23 cellular contexts compared by ENCODE assay signal in the genomic region with DNA sequence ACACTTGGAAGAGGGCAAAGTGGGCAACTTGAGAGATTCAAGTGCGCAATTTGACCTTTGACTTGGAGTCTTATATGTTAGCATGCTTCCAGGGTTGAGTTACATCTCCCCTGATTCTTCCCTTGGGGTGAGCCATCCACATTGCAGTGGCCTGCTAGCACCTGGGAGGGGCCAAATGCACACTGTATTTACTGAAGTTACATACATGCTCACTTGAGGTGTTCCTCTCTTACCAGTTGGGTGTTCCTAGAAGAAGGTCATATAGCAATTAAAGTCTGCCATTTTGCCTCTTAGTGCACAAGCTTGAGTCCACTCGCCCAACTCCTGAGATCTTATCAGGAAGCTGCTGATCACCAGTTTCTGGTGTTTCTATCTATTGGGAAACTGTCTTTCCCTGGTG.
"Had no signal": no experiment of that assay in that cellular context is flagged by ENCODE, and none has a peak within 500 bp of the region (broad histone marks: within the 10 kb centered on the region; RNA-seq: fewer than 3 reads in every experiment).

No MANE protein-coding gene starts in this region.

- H3K9me3 ChIP-seq: colonic mucosa, esophagus squamous epithelium, gastrocnemius medialis had no signal

- H3K36me3 ChIP-seq: colonic mucosa, esophagus muscularis mucosa, esophagus squamous epithelium, gastrocnemius medialis, gastroesophageal sphincter, heart left ventricle, heart right ventricle had no signal

- H3K27me3 Mint-ChIP-seq: dendritic cell treated with granulocyte-macrophage colony-stimulating factor and Interleukin-4, amounts not matched to agents 40 ng/mL and 50 ng/mL, for 4 days; effector memory CD8-positive, alpha-beta T cell had no signal

- ATAC-seq: effector memory CD8-positive, alpha-beta T cell; esophagus mucosa; foreskin keratinocyte; gastrocnemius medialis; gastroesophageal sphincter; heart left ventricle; heart right ventricle had no signal

- H3K4me1 Mint-ChIP-seq: endodermal cell had no signal

- H3K9me3 Mint-ChIP-seq: dendritic cell treated with granulocyte-macrophage colony-stimulating factor and Interleukin-4, amounts not matched to agents 40 ng/mL and 50 ng/mL, for 4 days; effector memory CD8-positive, alpha-beta T cell had no signal

- DNase-seq: colonic mucosa; cortex of kidney; dermis blood vessel endothelial cell; dorsolateral prefrontal cortex; effector CD4-positive, alpha-beta T cell; effector CD8-positive, alpha-beta T cell; effector memory CD4-positive, alpha-beta T cell; effector memory CD8-positive, alpha-beta T cell; endodermal cell; erythroblast; esophagus squamous epithelium; foreskin fibroblast; foreskin keratinocyte; foreskin melanocyte; gastrocnemius medialis; glutamatergic neuron; heart left ventricle; heart right ventricle had no signal

- H3K4me3 ChIP-seq: colonic mucosa, coronary artery, dorsolateral prefrontal cortex, esophagus muscularis mucosa, esophagus squamous epithelium, gastrocnemius medialis, gastroesophageal sphincter, heart left ventricle, heart right ventricle had no signal

- H3K27ac Mint-ChIP-seq: dendritic cell treated with granulocyte-macrophage colony-stimulating factor and Interleukin-4, amounts not matched to agents 40 ng/mL and 50 ng/mL, for 4 days; effector memory CD8-positive, alpha-beta T cell; endodermal cell had no signal

- H3K4me3 Mint-ChIP-seq: dendritic cell treated with granulocyte-macrophage colony-stimulating factor and Interleukin-4, amounts not matched to agents 40 ng/mL and 50 ng/mL, for 4 days; effector memory CD8-positive, alpha-beta T cell; endodermal cell had no signal

- H3K27me3 ChIP-seq: colonic mucosa, dorsolateral prefrontal cortex, esophagus muscularis mucosa, esophagus squamous epithelium, foreskin keratinocyte, gastrocnemius medialis, gastroesophageal sphincter, heart left ventricle had no signal

- H3K4me1 ChIP-seq: colonic mucosa, esophagus muscularis mucosa, esophagus squamous epithelium, foreskin keratinocyte, gastrocnemius medialis, gastroesophageal sphincter, heart left ventricle, heart right ventricle had no signal
